Comparison of ENCODE assay signal across 8 cellular contexts in the genomic region with DNA sequence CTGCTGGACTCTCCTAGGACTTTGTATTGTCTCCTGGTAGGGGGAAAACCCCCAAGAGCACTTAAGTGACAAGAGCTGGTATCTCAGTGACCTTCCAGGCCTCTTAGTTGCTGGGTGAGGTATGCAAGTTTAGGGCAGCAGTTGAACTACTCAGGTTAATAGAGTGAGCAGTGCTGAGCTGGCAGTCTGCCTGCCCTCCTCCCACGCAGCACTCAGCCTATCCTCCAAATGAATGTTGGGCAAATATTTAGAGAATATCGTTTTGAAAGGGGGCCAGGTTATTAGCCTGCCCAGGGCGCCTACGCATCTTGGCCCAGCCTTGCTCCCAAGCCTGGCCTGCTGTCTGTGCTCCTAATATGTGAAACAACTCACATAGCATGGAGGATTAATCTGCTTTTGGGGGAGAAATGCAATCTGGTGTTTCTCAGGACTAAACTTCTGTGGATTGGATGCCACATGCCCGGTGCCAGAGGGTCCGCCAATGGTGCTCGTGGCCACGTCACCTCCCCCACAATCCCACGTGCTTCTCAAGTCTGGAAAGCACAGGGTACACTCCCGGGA.
DNase-seq lines count a peak whose midpoint lies in the region; ATAC-seq, FAIRE-seq and TF ChIP-seq lines count a peak whose summit lies in the region.
"Had no signal": no experiment of that assay in that cellular context is flagged by ENCODE, and none has a peak within 500 bp of the region (broad histone marks: within the 10 kb centered on the region; RNA-seq: fewer than 3 reads in every experiment).

No MANE protein-coding gene starts in this region.

- no peaks in the 10 kb centered on the region for H3K36me3 ChIP-seq in MG63
- H3K36me3 ChIP-seq in astrocyte (ENCODE audit: insufficient read depth, low read length) = no peaks in the 10 kb centered on the region
- no peaks in the 10 kb centered on the region for H3K36me3 ChIP-seq in upper lobe of left lung

- peak overlapping the region; percentile 17 for H3K4me2 ChIP-seq in astrocyte (ENCODE audit: low read length)

- H3K27ac ChIP-seq in astrocyte (ENCODE audit: low read depth, low read length) (no peak overlapping the region), upper lobe of left lung (no peak overlapping the region)

- peak; percentile 89 for DNase-seq in MG63
- DNase-seq in astrocyte (ENCODE audit: low read depth) = peak; percentile 74
- peak; percentile 29 for DNase-seq in iPS-NIHi11 (ENCODE audit: low spot score)
- DNase-seq in upper lobe of left lung = peak; percentile 44 to 80
- DNase-seq in activated T-cell treated with anti-CD3 and anti-CD28 coated beads, Interleukin-2, amount 50 U/mL, for 1 hour = no peak

- H3K27me3 Mint-ChIP-seq in astrocyte (ENCODE audit: low read depth, unreplicated experiment) = peaks cover 12% of the 10 kb centered on the region

- WGBS in upper lobe of left lung, 2 donors = 44 to 62% methylated on average over 8 to 10 of the region's 10 CpGs

- peak in 1 of 4 donors; percentile 51 for TF ChIP-seq EP300 in upper lobe of left lung (IDR thresholded peaks at IDR 0.05)

- no peaks in the 10 kb centered on the region for H3K36me3 Mint-ChIP-seq in astrocyte (ENCODE audit: low read depth, unreplicated experiment)

- H3K4me1 Mint-ChIP-seq in astrocyte (ENCODE audit: low read depth, unreplicated experiment) = peaks cover 2% of the 10 kb centered on the region

- H3K4me3 ChIP-seq in MG63 = no peak overlapping the region
- no peak overlapping the region for H3K4me3 ChIP-seq in astrocyte (ENCODE audit: insufficient read depth, low read depth, low read length)
- H3K4me3 ChIP-seq in upper lobe of left lung = no peak overlapping the region

- TF ChIP-seq CTCF in astrocyte (IDR thresholded peaks at IDR 0.05; ENCODE audit: insufficient read depth, low read depth, low read length) (no peak), upper lobe of left lung (IDR thresholded peaks at IDR 0.05) (no peak)

- H2AFZ ChIP-seq in astrocyte (ENCODE audit: low read depth, low read length) = no peak overlapping the region

- no peaks in the 10 kb centered on the region for H3K79me2 ChIP-seq in astrocyte (ENCODE audit: insufficient read depth, low read length)

- no peak overlapping the region for H3K4me3 Mint-ChIP-seq in astrocyte (ENCODE audit: unreplicated experiment)

- H3K27ac Mint-ChIP-seq in astrocyte (ENCODE audit: unreplicated experiment) = no peak overlapping the region

- H3K27me3 ChIP-seq in MG63 = no peaks in the 10 kb centered on the region; the same call in 1 of the 2 replicates
- H3K27me3 ChIP-seq in astrocyte (ENCODE audit: insufficient read depth, low read length) = peaks cover 6% of the 10 kb centered on the region
- no peaks in the 10 kb centered on the region for H3K27me3 ChIP-seq in upper lobe of left lung

- FAIRE-seq in astrocyte (lab: Jason Lieb, UNC) = no peak
- FAIRE-seq: GM19239 had no signal

- no peaks in the 10 kb centered on the region for H3K9me3 Mint-ChIP-seq in astrocyte (ENCODE audit: unreplicated experiment)

- ATAC-seq in upper lobe of left lung (ENCODE audit: low FRiP score in 2 of 2) = peak; percentile 84 to 87
- no peak for ATAC-seq in HG03025 (IDR thresholded peaks at IDR 0.05; ENCODE audit: low FRiP score, unreplicated experiment)
- ATAC-seq in HG03342 (IDR thresholded peaks at IDR 0.05; ENCODE audit: unreplicated experiment) = no peak

- no peak overlapping the region for H3K9ac ChIP-seq in astrocyte (ENCODE audit: low read length)

- TF ChIP-seq POLR2A in upper lobe of left lung (IDR thresholded peaks at IDR 0.05) = no peak

- H3K9me3 ChIP-seq in MG63 (no peaks in the 10 kb centered on the region), astrocyte (ENCODE audit: insufficient read depth, low read depth, low read length) (no peaks in the 10 kb centered on the region), upper lobe of left lung (no peaks in the 10 kb centered on the region)

- H3K4me1 ChIP-seq in astrocyte (ENCODE audit: insufficient read depth, low read length) = no peaks in the 10 kb centered on the region
- peaks cover 0 to 10% (median 7%) of the 10 kb centered on the region in 4 donors for H3K4me1 ChIP-seq in upper lobe of left lung

- no peaks in the 10 kb centered on the region for H4K20me1 ChIP-seq in astrocyte (ENCODE audit: insufficient read depth, low read length)

Comparison
In these comparisons a context has a peak if more than half of its experiments do, and no peak if none do; other contexts are left out.
1. ATAC-seq: peak in upper lobe of left lung (2 of 2); none in HG03025 (single experiment) and HG03342 (single experiment).